Comparison of ENCODE assay signal across 8 cellular contexts in genomic region chr16:78130083-78130608, GRCh38.
"Had no signal": no experiment of that assay in that cellular context is flagged by ENCODE, and none has a peak within 500 bp of the region (broad histone marks: within the 10 kb centered on the region; RNA-seq: fewer than 3 reads in every experiment).

No MANE protein-coding gene starts in this region.

- DNase-seq: H9, HCEC 1CT, HFFc6, IMR-90, KG1 had no signal

- H3K4me3 ChIP-seq: GM23338, K562 had no signal

- H3K4me1 Mint-ChIP-seq: H9 had no signal

- H3K9me3 Mint-ChIP-seq: GM23338, H9, HFFc6 had no signal

- H3K27ac ChIP-seq: HL-60 had no signal

- ATAC-seq: GM23338, K562 had no signal

- H3K27ac Mint-ChIP-seq: GM23338, H9, HFFc6 had no signal

- H3K4me3 Mint-ChIP-seq: GM23338, H9, HFFc6 had no signal
